Comparison of ENCODE assay signal across 25 cellular contexts in the genomic region with DNA sequence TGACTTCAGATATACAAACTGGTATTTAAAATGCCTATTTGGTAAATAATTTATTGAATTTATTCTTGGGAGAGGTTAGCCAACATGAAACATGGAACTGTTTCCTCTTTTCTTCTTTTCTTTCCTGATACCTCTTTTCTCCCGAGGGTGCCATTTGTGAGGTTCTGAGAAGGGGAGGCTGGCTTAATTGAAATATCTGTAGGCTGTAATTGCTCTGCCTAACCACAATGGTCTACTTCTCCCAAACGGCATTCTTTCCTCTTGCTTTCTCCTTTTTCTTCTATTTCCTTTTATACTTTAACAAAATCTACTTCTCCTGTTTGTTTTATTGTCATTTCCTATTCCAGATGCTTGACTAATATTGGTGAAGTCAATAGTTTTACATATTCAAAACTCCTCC.
"Had no signal": no experiment of that assay in that cellular context is flagged by ENCODE, and none has a peak within 500 bp of the region (broad histone marks: within the 10 kb centered on the region; RNA-seq: fewer than 3 reads in every experiment).

No MANE protein-coding gene starts in this region.

- H3K27me3 Mint-ChIP-seq: activated CD4-positive, alpha-beta memory T cell treated with anti-CD3 and anti-CD28 coated beads, Interleukin-2, amount 10 ng/mL, durations not matched to agents 7 days and 5 days; activated naive CD4-positive, alpha-beta T cell treated with anti-CD3 and anti-CD28 coated beads, Interleukin-2, amount 50 U/mL, for 24 hours; activated naive CD8-positive, alpha-beta T cell treated with anti-CD3 and anti-CD28 coated beads, Interleukin-2, amount 50 U/mL, for 24 hours; natural killer cell treated with Interleukin-12 subunit alpha and Interleukin-12 subunit beta and Interleukin-15 and Interleukin-18, amount 100 ng/mL, for 72 hours had no signal

- ATAC-seq: activated naive CD8-positive, alpha-beta T cell treated with anti-CD3 and anti-CD28 coated beads, Interleukin-2, amount 50 U/mL, for 24 hours; activated T-cell treated with anti-CD3 and anti-CD28 coated beads, Interleukin-2, amount 50 U/mL, for 4 hours; heart left ventricle; left lobe of liver; lower lobe of right lung; mucosa of descending colon; natural killer cell treated with Interleukin-12 subunit alpha and Interleukin-12 subunit beta and Interleukin-15 and Interleukin-18, amount 100 ng/mL, for 72 hours; right lobe of liver; T-helper 17 cell had no signal

- H3K36me3 Mint-ChIP-seq: activated naive CD4-positive, alpha-beta T cell treated with anti-CD3 and anti-CD28 coated beads, Interleukin-2, amount 50 U/mL, for 24 hours; natural killer cell treated with Interleukin-12 subunit alpha and Interleukin-12 subunit beta and Interleukin-15 and Interleukin-18, amount 100 ng/mL, for 72 hours had no signal

- H3K9me3 Mint-ChIP-seq: activated CD4-positive, alpha-beta memory T cell treated with anti-CD3 and anti-CD28 coated beads, Interleukin-2, amount 10 ng/mL, durations not matched to agents 7 days and 5 days; activated CD4-positive, alpha-beta T cell treated with anti-CD3 and anti-CD28 coated beads, Interleukin-2, amount 10 ng/mL, durations not matched to agents 7 days and 5 days; activated naive CD4-positive, alpha-beta T cell treated with anti-CD3 and anti-CD28 coated beads, Interleukin-2, amount 50 U/mL, for 24 hours; activated naive CD8-positive, alpha-beta T cell treated with anti-CD3 and anti-CD28 coated beads, Interleukin-2, amount 50 U/mL, for 24 hours; activated T-cell treated with anti-CD3 and anti-CD28 coated beads, Interleukin-2, amount 50 U/mL, for 4 hours; activated T-helper 2 cell treated with anti-CD3 and anti-CD28 coated beads, Interferon-gamma antibody, Interleukin-2, Interleukin-4, amounts not matched to agents 10 μg/mL and 5 μg/mL and 100 μg/mL, durations not matched to agents 14 hours and 24 hours and 36 hours; immature natural killer cell; natural killer cell treated with Interleukin-12 subunit alpha and Interleukin-12 subunit beta and Interleukin-15 and Interleukin-18, amount 100 ng/mL, for 72 hours had no signal

- DNase-seq: activated CD4-positive, alpha-beta memory T cell treated with anti-CD3 and anti-CD28 coated beads, Interleukin-2, amount 10 ng/mL, durations not matched to agents 7 days and 5 days; activated CD4-positive, alpha-beta T cell treated with anti-CD3 and anti-CD28 coated beads for 1 hour; activated CD4-positive, alpha-beta T cell treated with anti-CD3 and anti-CD28 coated beads, Interleukin-2, amount 10 ng/mL, durations not matched to agents 7 days and 5 days; activated CD8-positive, alpha-beta memory T cell treated with anti-CD3 and anti-CD28 coated beads, Interleukin-2, amount 50 U/mL, for 48 hours; activated naive CD8-positive, alpha-beta T cell treated with anti-CD3 and anti-CD28 coated beads, Interleukin-2, amount 50 U/mL, for 24 hours; activated T-cell treated with anti-CD3 and anti-CD28 coated beads, Interleukin-2, amount 50 U/mL, for 4 hours; amygdala; central memory CD4-positive, alpha-beta T cell; heart left ventricle; hypothalamus; immature natural killer cell; lower lobe of right lung; mesenchymal stem cell; mucosa of descending colon; right lobe of liver; stimulated activated CD4-positive, alpha-beta T cell treated with anti-CD3 and anti-CD28 coated beads, Interleukin-2, amount 100 ng/mL, for 48 hours; stimulated activated naive CD4-positive, alpha-beta T cell treated with Interleukin-2 at 50 U/mL for 16 hours; T-helper 17 cell; T1000; trophoblast cell; uterus had no signal

- H3K4me3 Mint-ChIP-seq: activated CD4-positive, alpha-beta memory T cell treated with anti-CD3 and anti-CD28 coated beads, Interleukin-2, amount 10 ng/mL, durations not matched to agents 7 days and 5 days; activated CD4-positive, alpha-beta T cell treated with anti-CD3 and anti-CD28 coated beads, Interleukin-2, amount 10 ng/mL, durations not matched to agents 7 days and 5 days; activated naive CD4-positive, alpha-beta T cell treated with anti-CD3 and anti-CD28 coated beads, Interleukin-2, amount 50 U/mL, for 24 hours; activated naive CD8-positive, alpha-beta T cell treated with anti-CD3 and anti-CD28 coated beads, Interleukin-2, amount 50 U/mL, for 24 hours; activated T-cell treated with anti-CD3 and anti-CD28 coated beads, Interleukin-2, amount 50 U/mL, for 4 hours; immature natural killer cell; natural killer cell treated with Interleukin-12 subunit alpha and Interleukin-12 subunit beta and Interleukin-15 and Interleukin-18, amount 100 ng/mL, for 72 hours; T-helper 17 cell had no signal

- H3K27ac Mint-ChIP-seq: activated CD4-positive, alpha-beta memory T cell treated with anti-CD3 and anti-CD28 coated beads, Interleukin-2, amount 10 ng/mL, durations not matched to agents 7 days and 5 days; activated CD4-positive, alpha-beta T cell treated with anti-CD3 and anti-CD28 coated beads, Interleukin-2, amount 10 ng/mL, durations not matched to agents 7 days and 5 days; activated naive CD4-positive, alpha-beta T cell treated with anti-CD3 and anti-CD28 coated beads, Interleukin-2, amount 50 U/mL, for 24 hours; activated naive CD8-positive, alpha-beta T cell treated with anti-CD3 and anti-CD28 coated beads, Interleukin-2, amount 50 U/mL, for 24 hours; activated T-helper 2 cell treated with anti-CD3 and anti-CD28 coated beads, Interferon-gamma antibody, Interleukin-2, Interleukin-4, amounts not matched to agents 10 μg/mL and 5 μg/mL and 100 μg/mL, durations not matched to agents 14 hours and 24 hours and 36 hours; immature natural killer cell; natural killer cell treated with Interleukin-12 subunit alpha and Interleukin-12 subunit beta and Interleukin-15 and Interleukin-18, amount 100 ng/mL, for 72 hours; T-helper 17 cell had no signal
